8 cellular contexts compared by ENCODE assay signal in genomic region chr6:73579389-73579788, GRCh38. TPM values are rescaled to one million over a fixed set of nuclear protein-coding genes. Genes with fewer than 3 reads are reported as not detected.
DNase-seq lines count a peak whose midpoint lies in the region; ATAC-seq, FAIRE-seq and TF ChIP-seq lines count a peak whose summit lies in the region.

No MANE protein-coding gene starts in this region.

- no peaks in the 10 kb centered on the region for H3K27me3 ChIP-seq in PC-3 (ENCODE audit: low read length)
- H3K27me3 ChIP-seq in pancreas: no peaks in the 10 kb centered on the region

- 83 to 86% methylated on average over 4 of the region's 4 CpGs for WGBS in pancreas, 2 donors

- no peak for FAIRE-seq in pancreas (lab: Jason Lieb, UNC)

- POLR2A ChIA-PET in PC-3 (lab: Charles Lee; ENCODE audit: unreplicated experiment): interaction anchor here (1.0 to 2.1 kb wide), 3 partner anchors 56 to 63 kb away, joined by 8 to 51 read pairs (median 9); partner anchors contain the start of gene EEF1A1

- no peaks in the 10 kb centered on the region for H3K79me2 ChIP-seq in PC-3 (ENCODE audit: low read length)

- H3K4me2 ChIP-seq in PC-3 (ENCODE audit: low read length): peak overlapping the region; percentile 70

- BruUV-seq in PC-3 (replicated peaks; lab: Mats Ljungman, UMichigan): no TSS peak

- H3K36me3 ChIP-seq in PC-3 (ENCODE audit: low read depth, low read length) (no peaks in the 10 kb centered on the region), pancreas (no peaks in the 10 kb centered on the region)

- H3K27ac ChIP-seq in PC-3 (ENCODE audit: low read length) (peak overlapping the region; percentile 99), pancreas (peak overlapping the region; percentile 55 to 85 (median 68))

- CTCF ChIA-PET in PC-3 (lab: Charles Lee): interaction anchor here (1.0 kb wide), 2 partner anchors 55 to 58 kb away, joined by 3 to 4 read pairs; no protein-coding TSS in a partner anchor

- H3K9ac ChIP-seq in PC-3 (ENCODE audit: low read length): peak overlapping the region; percentile 83

- H3K4me1 ChIP-seq in PC-3 (ENCODE audit: insufficient read depth, low read length) (peaks cover 26% of the 10 kb centered on the region), pancreas (peaks cover 0 to 7% (median 0%) of the 10 kb centered on the region in 3 donors)

- no peaks in the 10 kb centered on the region for H3F3A ChIP-seq in PC-3 (ENCODE audit: low read length, unreplicated experiment)

- no peak overlapping the region for H2AFZ ChIP-seq in PC-3 (ENCODE audit: low read length)

- intact Hi-C loops in PC-3 (cut with micrococcal nuclease): no loop called here
- intact Hi-C loops in pancreas (cut with DNase I): no loop called here

- H4K20me1 ChIP-seq in PC-3 (ENCODE audit: low read length): no peaks in the 10 kb centered on the region

- peak; percentile 10 for ATAC-seq in GM18502 (IDR thresholded peaks at IDR 0.05; ENCODE audit: poor library complexity, unreplicated experiment)
- peak; percentile 43 for ATAC-seq in PC-3
- peak; percentile 30 for ATAC-seq in esophagus mucosa
- peak in 3 of 4 donors; percentile 9 to 35 (median 14) for ATAC-seq in pancreas
- ATAC-seq in HG02571 (IDR thresholded peaks at IDR 0.05; ENCODE audit: unreplicated experiment): no peak

- no peaks in the 10 kb centered on the region for H3K9me2 ChIP-seq in PC-3 (replicated peaks; ENCODE audit: low read length)

- H3K4me3 ChIP-seq in PC-3 (ENCODE audit: low read length): no peak overlapping the region
- no peak overlapping the region for H3K4me3 ChIP-seq in pancreas

- H3K9me3 ChIP-seq in PC-3 (ENCODE audit: low read length) (no peaks in the 10 kb centered on the region), pancreas (no peaks in the 10 kb centered on the region)

- DNase-seq in PC-3 (peak; percentile 38), pancreas (peak in 1 of 6 donors; percentile 15), Kasumi-1 (lab: John Stamatoyannopoulos, UW) (no peak), NCI-H1694 treated with DMSO at 0.1 percent for 48 hours (lab: John Stamatoyannopoulos, UW) (no peak), NCI-H1092 (lab: John Stamatoyannopoulos, UW) (no peak)

- TF ChIP-seq CTCF in PC-3 (conservative IDR thresholded peaks at IDR 0.05; ENCODE audit: low read depth, low read length) (no peak), pancreas (IDR thresholded peaks at IDR 0.05) (no peak)

RNA-seq across cellular contexts. Expression of gene EEF1A1, which starts 58.6 kb away (rescaled TPM):
- total RNA-seq in PC-3 (2014; rRNA removed) (5,206 and 6,057 TPM in 2 replicates), esophagus mucosa (7,434 TPM), pancreas (over 10,000 TPM in 1 of 6 donors, 1,000 to 10,000 TPM in 5; 5,266 to 10,343 (median 8,842) TPM)
- 1,000 to 10,000 TPM; 5,006 to 5,774 TPM for polyA plus RNA-seq in pancreas
